Comparison of ENCODE assay signal across 23 cellular contexts in the genomic region with DNA sequence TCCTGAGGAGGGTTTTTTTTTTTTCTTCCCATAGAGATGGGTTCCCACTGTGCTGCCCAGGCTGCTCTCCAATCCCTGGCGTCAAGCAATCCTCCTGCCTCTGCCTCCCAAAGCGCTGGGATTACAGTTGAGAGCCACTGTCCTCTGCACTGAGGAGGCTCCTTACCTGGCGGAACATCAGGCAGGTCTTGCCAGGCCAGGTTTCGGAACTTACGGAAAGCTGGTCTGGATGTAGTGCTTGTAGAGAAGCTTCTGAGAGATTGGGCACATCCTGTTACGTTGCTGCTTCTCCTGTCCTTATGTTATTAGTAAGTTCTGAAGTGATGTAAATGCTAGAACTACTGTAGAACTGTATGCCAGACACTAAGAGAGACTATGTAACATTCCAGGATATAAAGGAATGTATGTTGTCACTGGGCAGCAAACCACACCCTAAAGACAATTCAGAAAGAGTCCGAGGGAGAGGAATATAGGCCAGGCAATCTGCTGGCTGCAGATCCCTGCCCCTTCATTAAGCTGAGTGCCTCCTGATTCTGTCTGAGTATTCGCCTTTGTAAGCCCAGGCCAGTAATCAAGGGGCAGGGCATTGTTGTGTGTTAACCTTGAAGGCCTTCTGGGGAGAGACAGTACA. TPM values are rescaled to one million over a fixed set of nuclear protein-coding genes. Genes with fewer than 3 reads are reported as not detected.
DNase-seq lines count a peak whose midpoint lies in the region; ATAC-seq, FAIRE-seq and TF ChIP-seq lines count a peak whose summit lies in the region.
"Had no signal": no experiment of that assay in that cellular context is flagged by ENCODE, and none has a peak within 500 bp of the region (broad histone marks: within the 10 kb centered on the region; RNA-seq: fewer than 3 reads in every experiment).

No MANE protein-coding gene starts in this region.

- H3K27me3 Mint-ChIP-seq in Calu3 (ENCODE audit: unreplicated experiment), result no peaks in the 10 kb centered on the region
- no peaks in the 10 kb centered on the region for H3K27me3 Mint-ChIP-seq in HFFc6 (ENCODE audit: insufficient read depth)
- H3K27me3 Mint-ChIP-seq in chondrocyte (ENCODE audit: low read depth), result no peaks in the 10 kb centered on the region
- no peaks in the 10 kb centered on the region for H3K27me3 Mint-ChIP-seq in neural crest cell (ENCODE audit: low read depth)
- H3K27me3 Mint-ChIP-seq: activated CD8-positive, alpha-beta memory T cell treated with anti-CD3 and anti-CD28 coated beads, Interleukin-2, amount 10 ng/mL, durations not matched to agents 7 days and 5 days; CD8-positive, alpha-beta memory T cell; natural killer cell treated with Interleukin-12 subunit alpha and Interleukin-12 subunit beta and Interleukin-15 and Interleukin-18, amount 100 ng/mL, for 72 hours; stimulated activated naive CD8-positive, alpha-beta T cell treated with anti-CD3 and anti-CD28 coated beads, Interleukin-15, Interleukin-2, amounts not matched to agents 100 ng/mL and 50 ng/mL, for 24 hours had no signal

- BruUV-seq in Calu3 (replicated peaks; lab: Mats Ljungman, UMichigan), result TSS peak; percentile 16

- DNase-seq in Calu3 (no peak), HFFc6 (no peak), chondrocyte (ENCODE audit: low spot score) (no peak), neural crest cell (ENCODE audit: low read depth, low spot score) (no peak), SHP77 treated with DMSO at 0.1 percent for 48 hours (lab: John Stamatoyannopoulos, UW) (no peak), WERI-Rb-1 (no peak), H54 (ENCODE audit: insufficient read length, low spot score) (no peak)
- DNase-seq: activated CD8-positive, alpha-beta memory T cell treated with anti-CD3 and anti-CD28 coated beads, Interleukin-2, amount 10 ng/mL, durations not matched to agents 7 days and 5 days; CD8-positive, alpha-beta memory T cell; DND-41; kidney glomerular epithelial cell; MG63; NCI-H1436 treated with DMSO at 0.1 percent for 48 hours; RPMI8226; stimulated activated CD4-positive, alpha-beta T cell treated with anti-CD3 and anti-CD28 coated beads, Interleukin-1b, Interleukin-23, amount 100 ng/mL, for 48 hours had no signal

- no peaks in the 10 kb centered on the region for H3K9me3 ChIP-seq in WERI-Rb-1 (ENCODE audit: severe bottlenecking)
- H3K9me3 ChIP-seq: breast epithelium, MG63, tibial nerve had no signal

- no peak overlapping the region for H3K27ac ChIP-seq in WERI-Rb-1
- H3K27ac ChIP-seq: epithelial cell of prostate, parathyroid adenoma had no signal

- no peaks in the 10 kb centered on the region for H3K27me3 ChIP-seq in WERI-Rb-1 (ENCODE audit: insufficient read depth, low read depth, severe bottlenecking)
- H3K27me3 ChIP-seq: breast epithelium, MG63, tibial nerve had no signal

- CTCF ChIA-PET in Calu3 (lab: Charles Lee), result interaction anchor here (0.6 to 0.9 kb wide), 3 partner anchors 26 to 151 kb away, joined by 3 to 5 read pairs (median 3); no protein-coding TSS in a partner anchor

- H3K27ac Mint-ChIP-seq in Calu3 (ENCODE audit: unreplicated experiment), result no peak overlapping the region
- H3K27ac Mint-ChIP-seq in HFFc6, result peak overlapping the region; percentile 56; the same call in 1 of the 2 replicates
- peak overlapping the region; percentile 89 for H3K27ac Mint-ChIP-seq in chondrocyte (ENCODE audit: unreplicated experiment)
- H3K27ac Mint-ChIP-seq in neural crest cell (ENCODE audit: unreplicated experiment), result peak overlapping the region; percentile 37
- H3K27ac Mint-ChIP-seq: activated CD8-positive, alpha-beta memory T cell treated with anti-CD3 and anti-CD28 coated beads, Interleukin-2, amount 10 ng/mL, durations not matched to agents 7 days and 5 days; CD8-positive, alpha-beta memory T cell; natural killer cell treated with Interleukin-12 subunit alpha and Interleukin-12 subunit beta and Interleukin-15 and Interleukin-18, amount 100 ng/mL, for 72 hours; stimulated activated naive CD8-positive, alpha-beta T cell treated with anti-CD3 and anti-CD28 coated beads, Interleukin-15, Interleukin-2, amounts not matched to agents 100 ng/mL and 50 ng/mL, for 24 hours had no signal

- no peak for TF ChIP-seq POLR2A in H54 (IDR thresholded peaks at IDR 0.05; ENCODE audit: low read depth, low read length)

- H3K36me3 ChIP-seq in WERI-Rb-1, result peaks cover 73% of the 10 kb centered on the region
- H3K36me3 ChIP-seq: breast epithelium had no signal

- H3K36me3 Mint-ChIP-seq in Calu3 (ENCODE audit: insufficient read depth, unreplicated experiment) (peaks cover 66% of the 10 kb centered on the region), HFFc6 (ENCODE audit: low read depth) (peaks cover 22% of the 10 kb centered on the region), chondrocyte (ENCODE audit: low read depth) (peaks cover 18% of the 10 kb centered on the region), neural crest cell (ENCODE audit: low read depth) (peaks cover 13% of the 10 kb centered on the region)

- no peak for TF ChIP-seq CTCF in Calu3 (IDR thresholded peaks at IDR 0.05; ENCODE audit: unreplicated experiment)
- TF ChIP-seq CTCF in HFFc6 (IDR thresholded peaks at IDR 0.05), result no peak
- TF ChIP-seq CTCF in chondrocyte (IDR thresholded peaks at IDR 0.05), result no peak
- TF ChIP-seq CTCF in neural crest cell (conservative IDR thresholded peaks at IDR 0.05), result no peak
- TF ChIP-seq CTCF in WERI-Rb-1 (IDR thresholded peaks at IDR 0.05; ENCODE audit: low read depth, low read length), result no peak

- intact Hi-C loops in Calu3 (cut with micrococcal nuclease; ENCODE audit: unreplicated experiment), result no loop called here

- H3K9me3 Mint-ChIP-seq in Calu3 (ENCODE audit: low read depth, unreplicated experiment), result no peaks in the 10 kb centered on the region
- H3K9me3 Mint-ChIP-seq in HFFc6, result no peaks in the 10 kb centered on the region
- no peaks in the 10 kb centered on the region for H3K9me3 Mint-ChIP-seq in chondrocyte (ENCODE audit: low read depth)
- no peaks in the 10 kb centered on the region for H3K9me3 Mint-ChIP-seq in neural crest cell
- H3K9me3 Mint-ChIP-seq: CD8-positive, alpha-beta memory T cell; natural killer cell treated with Interleukin-12 subunit alpha and Interleukin-12 subunit beta and Interleukin-15 and Interleukin-18, amount 100 ng/mL, for 72 hours; stimulated activated naive CD8-positive, alpha-beta T cell treated with anti-CD3 and anti-CD28 coated beads, Interleukin-15, Interleukin-2, amounts not matched to agents 100 ng/mL and 50 ng/mL, for 24 hours had no signal

- no peak overlapping the region for H3K4me3 Mint-ChIP-seq in Calu3 (ENCODE audit: low read depth, unreplicated experiment)
- H3K4me3 Mint-ChIP-seq in HFFc6, result no peak overlapping the region
- no peak overlapping the region for H3K4me3 Mint-ChIP-seq in chondrocyte (ENCODE audit: unreplicated experiment)
- peak overlapping the region; percentile 57 for H3K4me3 Mint-ChIP-seq in neural crest cell
- H3K4me3 Mint-ChIP-seq: activated CD8-positive, alpha-beta memory T cell treated with anti-CD3 and anti-CD28 coated beads, Interleukin-2, amount 10 ng/mL, durations not matched to agents 7 days and 5 days; CD8-positive, alpha-beta memory T cell; natural killer cell treated with Interleukin-12 subunit alpha and Interleukin-12 subunit beta and Interleukin-15 and Interleukin-18, amount 100 ng/mL, for 72 hours; stimulated activated naive CD8-positive, alpha-beta T cell treated with anti-CD3 and anti-CD28 coated beads, Interleukin-15, Interleukin-2, amounts not matched to agents 100 ng/mL and 50 ng/mL, for 24 hours had no signal

- no peak for ATAC-seq in GM18873 (IDR thresholded peaks at IDR 0.05; ENCODE audit: low FRiP score, unreplicated experiment)
- ATAC-seq: activated CD8-positive, alpha-beta memory T cell treated with anti-CD3 and anti-CD28 coated beads, Interleukin-2, amount 10 ng/mL, durations not matched to agents 7 days and 5 days; natural killer cell treated with Interleukin-12 subunit alpha and Interleukin-12 subunit beta and Interleukin-15 and Interleukin-18, amount 100 ng/mL, for 72 hours had no signal

- no peak for FAIRE-seq in H54 (lab: Jason Lieb, UNC)
- FAIRE-seq: frontal cortex had no signal

- H3K4me1 Mint-ChIP-seq in Calu3 (ENCODE audit: low read depth, unreplicated experiment), result peaks cover 11% of the 10 kb centered on the region
- peaks cover 17% of the 10 kb centered on the region for H3K4me1 Mint-ChIP-seq in HFFc6 (ENCODE audit: low read depth)
- H3K4me1 Mint-ChIP-seq in chondrocyte (ENCODE audit: low read depth), result peaks cover 44% of the 10 kb centered on the region
- peaks cover 55% of the 10 kb centered on the region for H3K4me1 Mint-ChIP-seq in neural crest cell

- no peak overlapping the region for H3K4me3 ChIP-seq in WERI-Rb-1 (ENCODE audit: low read depth, low read length)
- H3K4me3 ChIP-seq: breast epithelium, MG63, tibial nerve had no signal

RNA-seq across cellular contexts. Expression of a gene that starts 21.1 kb away (rescaled TPM):
- total RNA-seq in Calu3 (2022), result 80.3 and 85.6 TPM in 2 replicates
- 1 to 10 TPM; 4.7 to 6.9 (median 5.8) TPM for total RNA-seq in HFFc6 (2021; fragmentation: NEBNext Ultra II Directional; extraction: Animal tissue kit (Norgen Biotek cat#: 25700))
- 1.1 to 1.2 TPM (median 1.1 TPM) in 3 replicates for total RNA-seq in chondrocyte
- 55.0 and 59.6 TPM in 2 replicates for total RNA-seq in neural crest cell

RNA-seq across cellular contexts. Expression of a gene that starts 41.3 kb away (rescaled TPM):
- total RNA-seq in Calu3 (2022) (83.6 and 94.8 TPM in 2 replicates), chondrocyte (39.0 to 49.6 TPM (median 49.2 TPM) in 3 replicates), neural crest cell (56.9 and 68.0 TPM in 2 replicates)
- total RNA-seq in HFFc6 (2021; fragmentation: NEBNext Ultra II Directional; extraction: Animal tissue kit (Norgen Biotek cat#: 25700)), result 10 to 100 TPM; 57.2 to 65.6 (median 61.7) TPM
